In the genomic region with DNA sequence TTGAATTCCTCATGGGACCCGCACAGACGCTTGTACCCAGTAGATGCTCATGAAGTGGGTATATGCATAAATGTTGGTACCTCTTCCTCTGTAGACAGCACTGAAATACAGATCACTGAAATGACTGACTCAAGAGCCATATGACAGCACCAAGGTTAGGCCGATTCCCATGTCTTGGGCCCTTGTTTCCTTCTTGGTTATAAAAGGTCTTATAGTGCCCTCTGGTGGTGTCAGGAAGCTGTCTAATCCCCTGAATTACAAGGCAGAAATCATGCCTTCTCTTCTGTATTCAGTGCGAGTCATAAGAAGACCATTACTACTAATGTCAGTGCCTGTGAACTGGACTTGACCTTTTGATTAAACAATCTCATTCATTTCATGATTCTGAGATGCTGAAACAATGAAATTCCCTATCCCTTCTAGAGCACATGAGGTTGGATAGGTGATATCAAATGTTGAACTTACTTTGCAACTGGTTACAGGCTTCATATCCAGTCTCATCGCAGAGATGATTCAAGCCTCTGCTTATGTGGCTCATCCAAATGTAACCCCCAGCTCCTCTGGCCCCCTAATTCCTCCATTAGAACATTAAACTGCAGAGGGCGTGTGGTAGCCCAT, we compare ENCODE assay signal across 8 cellular contexts. TPM values are rescaled to one million over a fixed set of nuclear protein-coding genes. Genes with fewer than 3 reads are reported as not detected.
A peak's percentile ranks its signal among the peaks of the same experiment; 100 is the strongest.
DNase-seq lines count a peak whose midpoint lies in the region; ATAC-seq and TF ChIP-seq lines count a peak whose summit lies in the region.

No MANE protein-coding gene starts in this region.

- H3K27me3 ChIP-seq in mucosa of stomach (ENCODE audit: control insufficient read depth, insufficient read depth, low read length) (no peaks in the 10 kb centered on the region), tibial artery (no peaks in the 10 kb centered on the region)

- H3K4me1 ChIP-seq in mucosa of stomach (ENCODE audit: control insufficient read depth, insufficient read depth, low read length) (peaks cover 49% of the 10 kb centered on the region), tibial artery (peaks cover 0 to 16% (median 6%) of the 10 kb centered on the region in 4 donors)

- no peak overlapping the region for H3K27ac Mint-ChIP-seq in activated CD4-positive, alpha-beta T cell treated with anti-CD3 and anti-CD28 coated beads, Interleukin-2, amount 10 ng/mL, durations not matched to agents 7 days and 5 days

- POLR2A ChIA-PET in activated CD4-positive, alpha-beta T cell treated with anti-CD3 and anti-CD28 coated beads, Interleukin-2, amount 10 ng/mL, durations not matched to agents 7 days and 5 days (lab: Charles Lee), result no interaction called here

- H3K36me3 Mint-ChIP-seq in activated CD4-positive, alpha-beta T cell treated with anti-CD3 and anti-CD28 coated beads, Interleukin-2, amount 10 ng/mL, durations not matched to agents 7 days and 5 days (ENCODE audit: low read depth), result peaks cover 5% of the 10 kb centered on the region

- H3K27me3 Mint-ChIP-seq in activated CD4-positive, alpha-beta T cell treated with anti-CD3 and anti-CD28 coated beads, Interleukin-2, amount 10 ng/mL, durations not matched to agents 7 days and 5 days, result no peaks in the 10 kb centered on the region

- H3K9me3 ChIP-seq in mucosa of stomach (ENCODE audit: control insufficient read depth, low read length), result no peaks in the 10 kb centered on the region
- H3K9me3 ChIP-seq in tibial artery, result no peaks in the 10 kb centered on the region

- no peak overlapping the region for H3K4me3 Mint-ChIP-seq in activated CD4-positive, alpha-beta T cell treated with anti-CD3 and anti-CD28 coated beads, Interleukin-2, amount 10 ng/mL, durations not matched to agents 7 days and 5 days

- peak overlapping the region; percentile 16 for H3K9ac ChIP-seq in mucosa of stomach (ENCODE audit: low read length)

- H3K4me3 ChIP-seq in epithelial cell of esophagus (ENCODE audit: low read length) (no peak overlapping the region), mucosa of stomach (ENCODE audit: low read length) (no peak overlapping the region), tibial artery (no peak overlapping the region)

- peak; percentile 86 for DNase-seq in SIG-M5 treated with dmso at 0.1 percent for 504 hours (lab: John Stamatoyannopoulos, UW; ENCODE audit: unreplicated experiment)
- DNase-seq in SIG-M5 (lab: John Stamatoyannopoulos, UW), result no peak
- peak; percentile 78 for DNase-seq in NCI-H510A treated with DMSO at 0.1 percent for 48 hours (lab: John Stamatoyannopoulos, UW)
- DNase-seq in activated CD4-positive, alpha-beta T cell treated with anti-CD3 and anti-CD28 coated beads, Interleukin-2, amount 10 ng/mL, durations not matched to agents 7 days and 5 days, result peak; percentile 77
- DNase-seq in epithelial cell of esophagus (ENCODE audit: low read depth), result peak; percentile 85
- DNase-seq in tibial artery, result peak in 1 of 2 donors; percentile 57

- no peak overlapping the region for H3K27ac ChIP-seq in tibial artery

- intact Hi-C loops in tibial artery (cut with DNase I; ENCODE audit: low total_unique reads), result loop anchor here (5.0 kb wide), 1 partner anchor 298 kb away; no protein-coding TSS in a partner anchor

- CTCF ChIA-PET in activated CD4-positive, alpha-beta T cell treated with anti-CD3 and anti-CD28 coated beads, Interleukin-2, amount 10 ng/mL, durations not matched to agents 7 days and 5 days (lab: Charles Lee), result interaction anchor here (0.6 to 2.4 kb wide), 6 partner anchors 8 to 512 kb away, joined by 3 to 13 read pairs (median 5); no protein-coding TSS in a partner anchor

- TF ChIP-seq CTCF in epithelial cell of esophagus (IDR thresholded peaks at IDR 0.05; ENCODE audit: insufficient read depth, low read depth, low read length, missing control alignments) (peak; percentile 73), tibial artery (IDR thresholded peaks at IDR 0.05) (peak; percentile 61 to 89)

- peak; percentile 36 for ATAC-seq in HG03354 (IDR thresholded peaks at IDR 0.05; ENCODE audit: poor library complexity, severe bottlenecking, unreplicated experiment)

- peaks cover 47% of the 10 kb centered on the region for H3K4me1 Mint-ChIP-seq in activated CD4-positive, alpha-beta T cell treated with anti-CD3 and anti-CD28 coated beads, Interleukin-2, amount 10 ng/mL, durations not matched to agents 7 days and 5 days

- no peaks in the 10 kb centered on the region for H3K9me3 Mint-ChIP-seq in activated CD4-positive, alpha-beta T cell treated with anti-CD3 and anti-CD28 coated beads, Interleukin-2, amount 10 ng/mL, durations not matched to agents 7 days and 5 days

- H3K36me3 ChIP-seq in mucosa of stomach (ENCODE audit: control insufficient read depth, insufficient read depth, low read length) (no peaks in the 10 kb centered on the region), tibial artery (peaks cover 0 to 14% (median 0%) of the 10 kb centered on the region in 3 donors)

RNA-seq across cellular contexts. Expression of gene SPATA13, which starts 59.7 kb away (rescaled TPM):
- total RNA-seq in activated CD4-positive, alpha-beta T cell treated with anti-CD3 and anti-CD28 coated beads, Interleukin-2, amount 10 ng/mL, durations not matched to agents 7 days and 5 days, result 10 to 100 TPM; 68.4 to 72.6 TPM
